ENCODE assay signal across 41 cellular contexts in the genomic region with DNA sequence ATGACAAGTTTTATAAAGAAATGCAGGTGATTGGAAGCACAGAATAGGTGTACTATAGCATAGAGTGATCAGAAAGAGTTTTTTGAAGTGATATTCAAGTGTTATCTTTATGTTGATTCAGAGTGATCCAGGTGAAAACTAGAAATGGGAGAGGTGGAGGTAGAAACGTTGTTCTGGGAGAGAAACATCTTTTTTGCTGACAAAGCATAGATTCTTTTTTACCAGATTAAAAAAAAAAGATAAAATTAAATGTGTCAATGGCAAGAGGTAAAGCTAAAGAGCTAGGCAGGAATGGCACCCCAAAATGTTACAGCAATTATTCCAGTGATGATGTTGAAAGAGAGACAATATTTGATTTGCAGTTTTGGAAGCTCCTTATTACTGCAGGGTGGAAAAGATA. TPM values are rescaled to one million over a fixed set of nuclear protein-coding genes. Genes with fewer than 3 reads are reported as not detected.
"Had no signal": no experiment of that assay in that cellular context is flagged by ENCODE, and none has a peak within 500 bp of the region (broad histone marks: within the 10 kb centered on the region; RNA-seq: fewer than 3 reads in every experiment).

No MANE protein-coding gene starts in this region.

- H3K9me3 ChIP-seq: adrenal gland, ascending aorta, body of pancreas, breast epithelium had no signal

- H3K36me3 ChIP-seq: adrenal gland, ascending aorta, brain microvascular endothelial cell, breast epithelium, cardiac muscle cell had no signal

- H3K27me3 ChIP-seq: adrenal gland, ascending aorta, body of pancreas, brain microvascular endothelial cell, breast epithelium, cardiac muscle cell had no signal

- ATAC-seq: activated naive CD4-positive, alpha-beta T cell treated with anti-CD3 and anti-CD28 coated beads, Interleukin-2, amount 50 U/mL, for 72 hours; activated naive CD8-positive, alpha-beta T cell treated with anti-CD3 and anti-CD28 coated beads, Interleukin-2, amount 50 U/mL, for 24 hours; activated T-cell treated with anti-CD3 and anti-CD28 coated beads, Interleukin-2, amount 50 U/mL, for 4 hours; activated T-cell treated with anti-CD3 and anti-CD28 coated beads, Interleukin-2, amount 50 U/mL, for 72 hours; activated T-helper 17 cell treated with anti-CD3 and anti-CD28 coated beads, Interleukin-2, amount 50 U/mL, for 72 hours; body of pancreas had no signal

- H3K4me1 ChIP-seq: adrenal gland, ascending aorta, body of pancreas, breast epithelium had no signal

- H3K36me3 Mint-ChIP-seq: activated naive CD4-positive, alpha-beta T cell treated with anti-CD3 and anti-CD28 coated beads, Interleukin-2, amount 10 ng/mL, durations not matched to agents 7 days and 5 days; activated naive CD4-positive, alpha-beta T cell treated with anti-CD3 and anti-CD28 coated beads, Interleukin-2, amount 50 U/mL, for 24 hours; activated naive CD8-positive, alpha-beta T cell; activated naive CD8-positive, alpha-beta T cell treated with anti-CD3 and anti-CD28 coated beads for 36 hours; activated naive CD8-positive, alpha-beta T cell treated with anti-CD3 and anti-CD28 coated beads, Interleukin-2, amount 10 ng/mL, durations not matched to agents 7 days and 5 days; brain had no signal

- H3K27me3 Mint-ChIP-seq: activated naive CD4-positive, alpha-beta T cell treated with anti-CD3 and anti-CD28 coated beads, Interleukin-2, amount 10 ng/mL, durations not matched to agents 7 days and 5 days; activated naive CD4-positive, alpha-beta T cell treated with anti-CD3 and anti-CD28 coated beads, Interleukin-2, amount 50 U/mL, for 24 hours; activated naive CD8-positive, alpha-beta T cell; activated naive CD8-positive, alpha-beta T cell treated with anti-CD3 and anti-CD28 coated beads for 36 hours; activated naive CD8-positive, alpha-beta T cell treated with anti-CD3 and anti-CD28 coated beads, Interleukin-2, amount 10 ng/mL, durations not matched to agents 7 days and 5 days; activated naive CD8-positive, alpha-beta T cell treated with anti-CD3 and anti-CD28 coated beads, Interleukin-2, amount 50 U/mL, for 24 hours; activated T-helper 17 cell treated with anti-CD3 and anti-CD28 coated beads, Interleukin-2, amount 50 U/mL, for 72 hours; central memory CD8-positive, alpha-beta T cell had no signal

- H3K27ac Mint-ChIP-seq: activated naive CD4-positive, alpha-beta T cell treated with anti-CD3 and anti-CD28 coated beads for 36 hours; activated naive CD4-positive, alpha-beta T cell treated with anti-CD3 and anti-CD28 coated beads, Interleukin-2, amount 10 ng/mL, durations not matched to agents 7 days and 5 days; activated naive CD4-positive, alpha-beta T cell treated with anti-CD3 and anti-CD28 coated beads, Interleukin-2, amount 50 U/mL, for 24 hours; activated naive CD4-positive, alpha-beta T cell treated with anti-CD3 and anti-CD28 coated beads, Interleukin-2, amount 50 U/mL, for 72 hours; activated naive CD8-positive, alpha-beta T cell; activated naive CD8-positive, alpha-beta T cell treated with anti-CD3 and anti-CD28 coated beads for 36 hours; activated naive CD8-positive, alpha-beta T cell treated with anti-CD3 and anti-CD28 coated beads, Interleukin-2, amount 10 ng/mL, durations not matched to agents 7 days and 5 days; activated naive CD8-positive, alpha-beta T cell treated with anti-CD3 and anti-CD28 coated beads, Interleukin-2, amount 50 U/mL, for 24 hours; activated T-cell treated with anti-CD3 and anti-CD28 coated beads, Interleukin-2, amount 50 U/mL, for 72 hours; activated T-helper 1 cell treated with anti-CD3 and anti-CD28 coated beads, Interleukin-12 subunit alpha, Interleukin-12 subunit beta, Interleukin-2, Interleukin-4 antibody, amounts not matched to agents 30 ng/mL and 10 ng/mL and 1 ng/mL, durations not matched to agents 14 hours and 24 hours and 36 hours; activated T-helper 17 cell treated with anti-CD3 and anti-CD28 coated beads, Interleukin-2, amount 50 U/mL, for 72 hours; activated T-helper 2 cell treated with anti-CD3 and anti-CD28 coated beads, Interferon-gamma antibody, Interleukin-2, Interleukin-4, amounts not matched to agents 10 μg/mL and 5 μg/mL and 100 μg/mL, durations not matched to agents 14 hours and 24 hours and 36 hours; brain had no signal

- H3K27ac ChIP-seq: adrenal gland, ascending aorta, body of pancreas, brain microvascular endothelial cell, breast epithelium, cardiac muscle cell had no signal

- H3K4me3 Mint-ChIP-seq: activated naive CD4-positive, alpha-beta T cell treated with anti-CD3 and anti-CD28 coated beads for 36 hours; activated naive CD4-positive, alpha-beta T cell treated with anti-CD3 and anti-CD28 coated beads, Interleukin-2, amount 10 ng/mL, durations not matched to agents 7 days and 5 days; activated naive CD4-positive, alpha-beta T cell treated with anti-CD3 and anti-CD28 coated beads, Interleukin-2, amount 50 U/mL, for 24 hours; activated naive CD8-positive, alpha-beta T cell; activated naive CD8-positive, alpha-beta T cell treated with anti-CD3 and anti-CD28 coated beads for 36 hours; activated naive CD8-positive, alpha-beta T cell treated with anti-CD3 and anti-CD28 coated beads, Interleukin-2, amount 10 ng/mL, durations not matched to agents 7 days and 5 days; activated naive CD8-positive, alpha-beta T cell treated with anti-CD3 and anti-CD28 coated beads, Interleukin-2, amount 50 U/mL, for 24 hours; activated T-cell treated with anti-CD3 and anti-CD28 coated beads, Interleukin-2, amount 50 U/mL, for 4 hours; activated T-cell treated with anti-CD3 and anti-CD28 coated beads, Interleukin-2, amount 50 U/mL, for 72 hours; activated T-helper 1 cell treated with anti-CD3 and anti-CD28 coated beads, Interleukin-12 subunit alpha, Interleukin-12 subunit beta, Interleukin-2, Interleukin-4 antibody, amounts not matched to agents 30 ng/mL and 10 ng/mL and 1 ng/mL, durations not matched to agents 14 hours and 24 hours and 36 hours; activated T-helper 17 cell treated with anti-CD3 and anti-CD28 coated beads, Interleukin-2, amount 50 U/mL, for 72 hours; brain; central memory CD8-positive, alpha-beta T cell had no signal

- H3K4me3 ChIP-seq: adrenal gland, ascending aorta, body of pancreas, breast epithelium, cardiac muscle cell had no signal

- FAIRE-seq: astrocyte, bronchial epithelial cell had no signal

- DNase-seq: activated effector memory CD4-positive, alpha-beta T cell treated with anti-CD3 and anti-CD28 coated beads, Interleukin-2, amount 50 U/mL, for 16 hours; activated effector memory CD4-positive, alpha-beta T cell treated with Interleukin-2 at 50 U/mL for 16 hours; activated gamma-delta T cell; activated gamma-delta T cell treated with Interleukin-2 at 50 U/mL for 16 hours; activated naive CD4-positive, alpha-beta T cell; activated naive CD4-positive, alpha-beta T cell treated with anti-CD3 and anti-CD28 coated beads for 36 hours; activated naive CD4-positive, alpha-beta T cell treated with anti-CD3 and anti-CD28 coated beads, Interleukin-2, amount 10 ng/mL, durations not matched to agents 7 days and 5 days; activated naive CD4-positive, alpha-beta T cell treated with anti-CD3 and anti-CD28 coated beads, Interleukin-2, amount 50 U/mL, for 16 hours; activated naive CD4-positive, alpha-beta T cell treated with Interleukin-2 at 50 U/mL for 16 hours; activated naive CD8-positive, alpha-beta T cell treated with anti-CD3 and anti-CD28 coated beads for 36 hours; activated naive CD8-positive, alpha-beta T cell treated with anti-CD3 and anti-CD28 coated beads, Interleukin-2, amount 10 ng/mL, durations not matched to agents 7 days and 5 days; activated naive CD8-positive, alpha-beta T cell treated with anti-CD3 and anti-CD28 coated beads, Interleukin-2, amount 50 U/mL, for 24 hours; activated T-cell treated with anti-CD3 and anti-CD28 coated beads, Interleukin-2, amount 50 U/mL, for 4 hours; activated T-cell treated with anti-CD3 and anti-CD28 coated beads, Interleukin-2, amount 50 U/mL, for 48 hours; activated T-cell treated with anti-CD3 and anti-CD28 coated beads, Interleukin-2, amount 50 U/mL, for 72 hours; adrenal gland; amniotic stem cell; amygdala; anterior cingulate cortex; aorta; body of pancreas; brain microvascular endothelial cell; caudate nucleus; central memory CD4-positive, alpha-beta T cell; cerebellar nuclear complex had no signal

- H3K4me1 Mint-ChIP-seq: activated naive CD4-positive, alpha-beta T cell treated with anti-CD3 and anti-CD28 coated beads, Interleukin-2, amount 10 ng/mL, durations not matched to agents 7 days and 5 days; activated naive CD4-positive, alpha-beta T cell treated with anti-CD3 and anti-CD28 coated beads, Interleukin-2, amount 50 U/mL, for 24 hours; activated naive CD8-positive, alpha-beta T cell treated with anti-CD3 and anti-CD28 coated beads for 36 hours; activated naive CD8-positive, alpha-beta T cell treated with anti-CD3 and anti-CD28 coated beads, Interleukin-2, amount 10 ng/mL, durations not matched to agents 7 days and 5 days; activated naive CD8-positive, alpha-beta T cell treated with anti-CD3 and anti-CD28 coated beads, Interleukin-2, amount 50 U/mL, for 24 hours; activated T-helper 17 cell treated with anti-CD3 and anti-CD28 coated beads, Interleukin-2, amount 50 U/mL, for 72 hours; brain; central memory CD8-positive, alpha-beta T cell had no signal

RNA-seq across cellular contexts. Expression of a gene that starts 12.6 kb away (rescaled TPM):
- total RNA-seq: activated naive CD4-positive, alpha-beta T cell treated with anti-CD3 and anti-CD28 coated beads for 36 hours; activated naive CD4-positive, alpha-beta T cell treated with anti-CD3 and anti-CD28 coated beads, Interleukin-2, amount 50 U/mL, for 72 hours; activated naive CD8-positive, alpha-beta T cell treated with anti-CD3 and anti-CD28 coated beads for 36 hours; activated naive CD8-positive, alpha-beta T cell treated with anti-CD3 and anti-CD28 coated beads, Interleukin-2, amount 10 ng/mL, durations not matched to agents 7 days and 5 days; activated T-cell treated with anti-CD3 and anti-CD28 coated beads, Interleukin-2, amount 50 U/mL, for 4 hours; activated T-cell treated with anti-CD3 and anti-CD28 coated beads, Interleukin-2, amount 50 U/mL, for 72 hours; activated T-helper 1 cell treated with anti-CD3 and anti-CD28 coated beads, Interleukin-12 subunit alpha, Interleukin-12 subunit beta, Interleukin-2, Interleukin-4 antibody, amounts not matched to agents 30 ng/mL and 10 ng/mL and 1 ng/mL, durations not matched to agents 14 hours and 24 hours and 36 hours; activated T-helper 17 cell treated with anti-CD3 and anti-CD28 coated beads, Interleukin-2, amount 50 U/mL, for 72 hours; activated T-helper 2 cell treated with anti-CD3 and anti-CD28 coated beads, Interferon-gamma antibody, Interleukin-2, Interleukin-4, amounts not matched to agents 10 μg/mL and 5 μg/mL and 100 μg/mL, durations not matched to agents 14 hours and 24 hours and 36 hours; aorta; ascending aorta; breast epithelium; bronchial epithelial cell; cardiac muscle cell; cardiac septum; chondrocyte had no signal
- polyA plus RNA-seq: adipose tissue had no signal
